Comparison of ENCODE assay signal across 9 cellular contexts in the genomic region with DNA sequence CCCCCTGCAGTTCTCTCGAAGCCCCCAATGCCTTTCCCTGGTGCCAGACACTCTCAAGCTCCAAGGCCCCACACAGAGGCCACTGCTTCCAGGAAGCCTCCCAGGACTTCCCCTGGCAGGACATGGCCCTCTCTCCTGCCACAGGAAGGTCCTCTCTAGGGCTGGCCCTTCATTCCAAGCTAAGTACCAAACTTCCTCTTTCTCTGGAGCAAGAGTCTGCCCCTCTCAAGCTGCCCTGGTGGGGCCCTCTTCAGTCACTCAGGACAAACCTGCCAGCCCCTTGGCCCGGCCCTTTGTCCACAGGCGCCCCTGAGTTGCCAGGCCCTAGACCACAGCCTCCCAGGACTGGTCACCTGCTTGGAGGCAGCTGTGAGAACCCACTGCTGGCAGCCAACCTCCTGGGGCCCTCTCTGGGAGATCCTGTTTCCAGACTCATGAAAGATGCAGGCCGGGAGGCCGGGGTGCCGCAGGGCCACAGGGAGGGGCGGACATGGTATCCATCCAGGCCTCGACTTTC. TPM values are rescaled to one million over a fixed set of nuclear protein-coding genes. Genes with fewer than 3 reads are reported as not detected.
DNase-seq lines count a peak whose midpoint lies in the region; ATAC-seq and TF ChIP-seq lines count a peak whose summit lies in the region.
"Had no signal": no experiment of that assay in that cellular context is flagged by ENCODE, and none has a peak within 500 bp of the region (broad histone marks: within the 10 kb centered on the region; RNA-seq: fewer than 3 reads in every experiment).

No MANE protein-coding gene starts in this region.

- no peaks in the 10 kb centered on the region for H3K27me3 ChIP-seq in HL-60 (ENCODE audit: insufficient read depth, poor library complexity, severe bottlenecking)

- no peak overlapping the region for H3K4me3 Mint-ChIP-seq in activated T-helper 1 cell treated with anti-CD3 and anti-CD28 coated beads, Interleukin-12 subunit alpha, Interleukin-12 subunit beta, Interleukin-2, Interleukin-4 antibody, amounts not matched to agents 30 ng/mL and 10 ng/mL and 1 ng/mL, durations not matched to agents 14 hours and 24 hours and 36 hours

- intact Hi-C loops in activated T-helper 1 cell treated with anti-CD3 and anti-CD28 coated beads, Interleukin-12 subunit alpha, Interleukin-12 subunit beta, Interleukin-2, Interleukin-4 antibody, amounts not matched to agents 30 ng/mL and 10 ng/mL and 1 ng/mL, durations not matched to agents 14 hours and 24 hours and 36 hours (cut with micrococcal nuclease), result no loop called here
- intact Hi-C loops in left cardiac atrium (cut with DNase I), result no loop called here

- H3K27ac ChIP-seq in HL-60 (replicated peaks), result peak overlapping the region; percentile 67
- H3K27ac ChIP-seq: KMS-11 had no signal

- no peak for TF ChIP-seq CTCF in HL-60 (IDR thresholded peaks at IDR 0.05; ENCODE audit: insufficient read depth, low read length)
- no peak for TF ChIP-seq CTCF in retinal pigment epithelial cell (conservative IDR thresholded peaks at IDR 0.05; ENCODE audit: low read depth, low read length)

- H3K4me3 ChIP-seq in HL-60 (replicated peaks; ENCODE audit: insufficient read depth, low read length) (no peak overlapping the region), retinal pigment epithelial cell (ENCODE audit: low read length) (no peak overlapping the region)

- ATAC-seq in left cardiac atrium (peak; percentile 1 to 10), HG02970 (IDR thresholded peaks at IDR 0.05; ENCODE audit: low FRiP score, unreplicated experiment) (no peak), GM18498 (IDR thresholded peaks at IDR 0.05; ENCODE audit: unreplicated experiment) (no peak)

- peaks cover 33% of the 10 kb centered on the region for H3K36me3 Mint-ChIP-seq in activated T-helper 1 cell treated with anti-CD3 and anti-CD28 coated beads, Interleukin-12 subunit alpha, Interleukin-12 subunit beta, Interleukin-2, Interleukin-4 antibody, amounts not matched to agents 30 ng/mL and 10 ng/mL and 1 ng/mL, durations not matched to agents 14 hours and 24 hours and 36 hours (ENCODE audit: low read depth)

- no peaks in the 10 kb centered on the region for H3K27me3 Mint-ChIP-seq in activated T-helper 1 cell treated with anti-CD3 and anti-CD28 coated beads, Interleukin-12 subunit alpha, Interleukin-12 subunit beta, Interleukin-2, Interleukin-4 antibody, amounts not matched to agents 30 ng/mL and 10 ng/mL and 1 ng/mL, durations not matched to agents 14 hours and 24 hours and 36 hours (ENCODE audit: insufficient read depth)

- H3K27ac Mint-ChIP-seq in activated T-helper 1 cell treated with anti-CD3 and anti-CD28 coated beads, Interleukin-12 subunit alpha, Interleukin-12 subunit beta, Interleukin-2, Interleukin-4 antibody, amounts not matched to agents 30 ng/mL and 10 ng/mL and 1 ng/mL, durations not matched to agents 14 hours and 24 hours and 36 hours, result peak overlapping the region; percentile 70

- no peaks in the 10 kb centered on the region for H3K9me3 Mint-ChIP-seq in activated T-helper 1 cell treated with anti-CD3 and anti-CD28 coated beads, Interleukin-12 subunit alpha, Interleukin-12 subunit beta, Interleukin-2, Interleukin-4 antibody, amounts not matched to agents 30 ng/mL and 10 ng/mL and 1 ng/mL, durations not matched to agents 14 hours and 24 hours and 36 hours

- DNase-seq in HL-60 (ENCODE audit: low read depth in 1 of 2, low spot score in 1 of 2) (no peak), left cardiac atrium (peak; percentile 35), retinal pigment epithelial cell (ENCODE audit: low read depth) (peak; percentile 46), DMS79 (lab: John Stamatoyannopoulos, UW) (no peak), dermis blood vessel endothelial cell (no peak)
- no peak for DNase-seq in activated T-helper 1 cell treated with anti-CD3 and anti-CD28 coated beads, Interleukin-12 subunit alpha, Interleukin-12 subunit beta, Interleukin-2, Interleukin-4 antibody, amounts not matched to agents 30 ng/mL and 10 ng/mL and 1 ng/mL, durations not matched to agents 14 hours and 24 hours and 36 hours (ENCODE audit: low spot score)

- peaks cover 53% of the 10 kb centered on the region for H3K4me1 Mint-ChIP-seq in activated T-helper 1 cell treated with anti-CD3 and anti-CD28 coated beads, Interleukin-12 subunit alpha, Interleukin-12 subunit beta, Interleukin-2, Interleukin-4 antibody, amounts not matched to agents 30 ng/mL and 10 ng/mL and 1 ng/mL, durations not matched to agents 14 hours and 24 hours and 36 hours (ENCODE audit: low read depth)

RNA-seq across cellular contexts. Expression of a gene that starts 6.6 kb away (rescaled TPM):
- 94.2 and 95.3 TPM in 2 replicates for total RNA-seq in activated T-helper 1 cell treated with anti-CD3 and anti-CD28 coated beads, Interleukin-12 subunit alpha, Interleukin-12 subunit beta, Interleukin-2, Interleukin-4 antibody, amounts not matched to agents 30 ng/mL and 10 ng/mL and 1 ng/mL, durations not matched to agents 14 hours and 24 hours and 36 hours
- 10 to 100 TPM; 38.4 to 45.9 TPM for total RNA-seq in left cardiac atrium
- total RNA-seq in dermis blood vessel endothelial cell, result 35.4 and 52.0 TPM in 2 replicates

RNA-seq across cellular contexts. Expression of a gene that starts 31.4 kb away (rescaled TPM):
- total RNA-seq in activated T-helper 1 cell treated with anti-CD3 and anti-CD28 coated beads, Interleukin-12 subunit alpha, Interleukin-12 subunit beta, Interleukin-2, Interleukin-4 antibody, amounts not matched to agents 30 ng/mL and 10 ng/mL and 1 ng/mL, durations not matched to agents 14 hours and 24 hours and 36 hours, result 40.5 and 41.7 TPM in 2 replicates
- total RNA-seq in left cardiac atrium (10 to 100 TPM; 20.2 to 26.3 TPM), dermis blood vessel endothelial cell (70.2 and 74.4 TPM in 2 replicates)

RNA-seq across cellular contexts. Expression of a gene that starts 56.5 kb away (rescaled TPM):
- total RNA-seq in activated T-helper 1 cell treated with anti-CD3 and anti-CD28 coated beads, Interleukin-12 subunit alpha, Interleukin-12 subunit beta, Interleukin-2, Interleukin-4 antibody, amounts not matched to agents 30 ng/mL and 10 ng/mL and 1 ng/mL, durations not matched to agents 14 hours and 24 hours and 36 hours, result 2.2 and 3.0 TPM in 2 replicates
- total RNA-seq in left cardiac atrium (100 to 1,000 TPM; 174 to 175 TPM), dermis blood vessel endothelial cell (not detected in 2 replicates)

Comparison
In these comparisons a context has a peak if more than half of its experiments do, and no peak if none do; other contexts are left out.
1. DNase-seq: peak in left cardiac atrium (single experiment) and retinal pigment epithelial cell (single experiment); none in HL-60 (0 of 2), activated T-helper 1 cell treated with anti-CD3 and anti-CD28 coated beads, Interleukin-12 subunit alpha, Interleukin-12 subunit beta, Interleukin-2, Interleukin-4 antibody, amounts not matched to agents 30 ng/mL and 10 ng/mL and 1 ng/mL, durations not matched to agents 14 hours and 24 hours and 36 hours (single experiment), DMS79 (single experiment) and dermis blood vessel endothelial cell (single experiment).
2. ATAC-seq: peak in left cardiac atrium (2 of 2); none in HG02970 (single experiment) and GM18498 (single experiment).
3. RNA of a gene that starts 56.5 kb away (total RNA-seq): 174 to 175 TPM in left cardiac atrium; 2.2 to 3.0 TPM in activated T-helper 1 cell treated with anti-CD3 and anti-CD28 coated beads, Interleukin-12 subunit alpha, Interleukin-12 subunit beta, Interleukin-2, Interleukin-4 antibody, amounts not matched to agents 30 ng/mL and 10 ng/mL and 1 ng/mL, durations not matched to agents 14 hours and 24 hours and 36 hours and not detected in dermis blood vessel endothelial cell; every median in the first group is over 10 times any median in the second.